ENCODE assay signal across 12 cellular contexts in genomic region chr19:46623915-46624502, GRCh38. TPM values are rescaled to one million over a fixed set of nuclear protein-coding genes. Genes with fewer than 3 reads are reported as not detected.
A peak's percentile ranks its signal among the peaks of the same experiment; 100 is the strongest.
DNase-seq lines count a peak whose midpoint lies in the region; ATAC-seq and TF ChIP-seq lines count a peak whose summit lies in the region.
"Had no signal": no experiment of that assay in that cellular context is flagged by ENCODE, and none has a peak within 500 bp of the region (broad histone marks: within the 10 kb centered on the region; RNA-seq: fewer than 3 reads in every experiment).

No MANE protein-coding gene starts in this region.

- peak overlapping the region in 1 of 2 donors; percentile 40 for H3K9ac ChIP-seq in stomach smooth muscle (ENCODE audit: low read length in 2 of 2)

- CTCF ChIA-PET in activated B cell treated with CpG ODN at 0.5 μM for 24 hours (lab: Charles Lee) = no interaction called here

- TF ChIP-seq CTCF in activated B cell treated with CpG ODN at 0.5 μM for 24 hours (IDR thresholded peaks at IDR 0.05) = no peak

- POLR2A ChIA-PET in activated B cell treated with CpG ODN at 0.5 μM for 24 hours (lab: Charles Lee) = interaction anchor here (0.6 to 2.0 kb wide), 4 partner anchors 8 to 1116 kb away, joined by 4 to 11 read pairs (median 4); partner anchors contain the start of gene CALM3

- H3K9me3 ChIP-seq in right cardiac atrium (ENCODE audit: control insufficient read depth, low read length) (no peaks in the 10 kb centered on the region), stomach smooth muscle (ENCODE audit: control insufficient read depth in 2 of 2, low read length in 2 of 2) (no peaks in the 10 kb centered on the region)

- H3K27ac Mint-ChIP-seq in activated CD4-positive, alpha-beta T cell treated with anti-CD3 and anti-CD28 coated beads, Interleukin-2, amount 10 ng/mL, durations not matched to agents 24 days and 14 days = peak overlapping the region; percentile 96
- no peak overlapping the region for H3K27ac Mint-ChIP-seq in activated B cell treated with CpG ODN at 0.5 μM for 24 hours

- ATAC-seq in activated B cell treated with CpG ODN at 0.5 μM for 24 hours (ENCODE audit: low read depth) = no peak
- ATAC-seq in right cardiac atrium = no peak
- no peak for ATAC-seq in GM18520 (IDR thresholded peaks at IDR 0.05; ENCODE audit: unreplicated experiment)

- H3K4me3 ChIP-seq in right cardiac atrium (ENCODE audit: low read length) (peak overlapping the region; percentile 22), stomach smooth muscle (ENCODE audit: low read length in 2 of 2) (peak overlapping the region in 1 of 2 donors; percentile 69)

- H3K36me3 Mint-ChIP-seq in activated CD4-positive, alpha-beta T cell treated with anti-CD3 and anti-CD28 coated beads, Interleukin-2, amount 10 ng/mL, durations not matched to agents 24 days and 14 days (ENCODE audit: low read depth) = peaks cover 55% of the 10 kb centered on the region
- H3K36me3 Mint-ChIP-seq in activated B cell treated with CpG ODN at 0.5 μM for 24 hours (ENCODE audit: low read depth) = peaks cover 2% of the 10 kb centered on the region

- H3K4me1 Mint-ChIP-seq in activated CD4-positive, alpha-beta T cell treated with anti-CD3 and anti-CD28 coated beads, Interleukin-2, amount 10 ng/mL, durations not matched to agents 24 days and 14 days = peaks cover 53% of the 10 kb centered on the region
- H3K4me1 Mint-ChIP-seq in activated B cell treated with CpG ODN at 0.5 μM for 24 hours = peaks cover 68% of the 10 kb centered on the region

- peak overlapping the region; percentile 96 for H3K4me3 Mint-ChIP-seq in activated CD4-positive, alpha-beta T cell treated with anti-CD3 and anti-CD28 coated beads, Interleukin-2, amount 10 ng/mL, durations not matched to agents 24 days and 14 days
- peak overlapping the region; percentile 80 for H3K4me3 Mint-ChIP-seq in activated B cell treated with CpG ODN at 0.5 μM for 24 hours

- H3K9me3 Mint-ChIP-seq in activated CD4-positive, alpha-beta T cell treated with anti-CD3 and anti-CD28 coated beads, Interleukin-2, amount 10 ng/mL, durations not matched to agents 24 days and 14 days = no peaks in the 10 kb centered on the region
- no peaks in the 10 kb centered on the region for H3K9me3 Mint-ChIP-seq in activated B cell treated with CpG ODN at 0.5 μM for 24 hours

- no peaks in the 10 kb centered on the region for H3K27me3 Mint-ChIP-seq in activated CD4-positive, alpha-beta T cell treated with anti-CD3 and anti-CD28 coated beads, Interleukin-2, amount 10 ng/mL, durations not matched to agents 24 days and 14 days
- H3K27me3 Mint-ChIP-seq in activated B cell treated with CpG ODN at 0.5 μM for 24 hours = no peaks in the 10 kb centered on the region

- no peaks in the 10 kb centered on the region for H3K27me3 ChIP-seq in right cardiac atrium (ENCODE audit: control insufficient read depth, insufficient read depth)
- H3K27me3 ChIP-seq in stomach smooth muscle (ENCODE audit: control insufficient read depth in 1 of 2, insufficient read depth in 2 of 2, low read length in 2 of 2) = no peaks in the 10 kb centered on the region

- peak; percentile 62 for DNase-seq in activated CD4-positive, alpha-beta T cell treated with anti-CD3 and anti-CD28 coated beads, Interleukin-2, amount 10 ng/mL, durations not matched to agents 24 days and 14 days
- DNase-seq in activated CD4-positive, alpha-beta T cell treated with anti-CD3 and anti-CD28 coated beads for 48 hours = no peak
- DNase-seq in activated B cell treated with CpG ODN at 0.5 μM for 24 hours (no peak), right cardiac atrium (no peak), NCI-H345 treated with DMSO at 0.1 percent for 48 hours (lab: John Stamatoyannopoulos, UW; ENCODE audit: unreplicated experiment) (no peak), NCI-H1930 (lab: John Stamatoyannopoulos, UW) (no peak)
- DNase-seq: activated CD4-positive, CD25-positive, alpha-beta regulatory T cell; NCI-H1436 treated with DMSO at 0.1 percent for 48 hours had no signal

- H3K27ac ChIP-seq in right cardiac atrium (ENCODE audit: low read length) (peak overlapping the region; percentile 18), stomach smooth muscle (ENCODE audit: low read length) (peak overlapping the region; percentile 76)

- 83% methylated on average over 35 of the region's 35 CpGs for WGBS in right cardiac atrium

- H3K36me3 ChIP-seq in stomach smooth muscle (ENCODE audit: control insufficient read depth in 2 of 2, insufficient read depth in 2 of 2, low read length in 2 of 2) = no peaks in the 10 kb centered on the region

- H3K4me1 ChIP-seq in right cardiac atrium (ENCODE audit: control insufficient read depth, insufficient read depth, low read length) = peaks cover 4% of the 10 kb centered on the region
- peaks cover 65% of the 10 kb centered on the region for H3K4me1 ChIP-seq in stomach smooth muscle (ENCODE audit: control insufficient read depth, insufficient read depth, low read length)

- intact Hi-C loops in activated CD4-positive, alpha-beta T cell treated with anti-CD3 and anti-CD28 coated beads, Interleukin-2, amount 10 ng/mL, durations not matched to agents 24 days and 14 days (cut with micrococcal nuclease) = no loop called here
- intact Hi-C loops in activated B cell treated with CpG ODN at 0.5 μM for 24 hours (cut with micrococcal nuclease) = no loop called here
- intact Hi-C loops in right cardiac atrium (cut with DNase I) = no loop called here

RNA-seq across cellular contexts. Expression of gene PTGIR, which starts 0.9 kb away (rescaled TPM):
- total RNA-seq in activated CD4-positive, alpha-beta T cell treated with anti-CD3 and anti-CD28 coated beads, Interleukin-2, amount 10 ng/mL, durations not matched to agents 24 days and 14 days = 194 TPM in 2 replicates
- 13.4 and 17.8 TPM in 2 replicates for total RNA-seq in activated B cell treated with CpG ODN at 0.5 μM for 24 hours
- 10 to 100 TPM in 2 of 4 donors, 1 to 10 TPM in 2; 7.6 to 13.5 (median 9.5) TPM for total RNA-seq in right cardiac atrium
- 6.7 TPM for polyA plus RNA-seq in right cardiac atrium
- polyA plus RNA-seq: keratinocyte had no signal

RNA-seq across cellular contexts. Expression of gene GNG8, which starts 12.0 kb away (rescaled TPM):
- total RNA-seq in activated CD4-positive, alpha-beta T cell treated with anti-CD3 and anti-CD28 coated beads, Interleukin-2, amount 10 ng/mL, durations not matched to agents 24 days and 14 days = 13.3 and 14.1 TPM in 2 replicates
- total RNA-seq in activated B cell treated with CpG ODN at 0.5 μM for 24 hours (33.1 and 38.2 TPM in 2 replicates), right cardiac atrium (1 to 10 TPM; 3.0 to 7.4 (median 4.7) TPM)
- polyA plus RNA-seq in right cardiac atrium = not detected
- polyA plus RNA-seq: esophagus, keratinocyte had no signal

RNA-seq across cellular contexts. Expression of gene CALM3, which starts 22.9 kb away (rescaled TPM):
- 477 and 479 TPM in 2 replicates for total RNA-seq in activated CD4-positive, alpha-beta T cell treated with anti-CD3 and anti-CD28 coated beads, Interleukin-2, amount 10 ng/mL, durations not matched to agents 24 days and 14 days
- total RNA-seq in activated B cell treated with CpG ODN at 0.5 μM for 24 hours (174 and 200 TPM in 2 replicates), right cardiac atrium (100 to 1,000 TPM; 232 to 357 (median 343) TPM)
- 365 TPM for polyA plus RNA-seq in right cardiac atrium

RNA-seq across cellular contexts. Expression of gene DACT3, which starts 37.0 kb away (rescaled TPM):
- total RNA-seq in activated CD4-positive, alpha-beta T cell treated with anti-CD3 and anti-CD28 coated beads, Interleukin-2, amount 10 ng/mL, durations not matched to agents 24 days and 14 days = 3.2 and 3.7 TPM in 2 replicates
- total RNA-seq in activated B cell treated with CpG ODN at 0.5 μM for 24 hours (0.49 and 0.75 TPM in 2 replicates), right cardiac atrium (10 to 100 TPM; 24.6 to 46.5 (median 37.2) TPM)
- polyA plus RNA-seq in right cardiac atrium = 28.3 TPM

Comparison
In these comparisons a context has a peak if more than half of its experiments do, and no peak if none do; other contexts are left out.
1. RNA of gene PTGIR, which starts 0.9 kb away (total RNA-seq): 194 TPM in activated CD4-positive, alpha-beta T cell treated with anti-CD3 and anti-CD28 coated beads, Interleukin-2, amount 10 ng/mL, durations not matched to agents 24 days and 14 days; 13.4 to 17.8 TPM in activated B cell treated with CpG ODN at 0.5 μM for 24 hours and 7.6 to 13.5 TPM in right cardiac atrium; every median in the first group is over 10 times any median in the second.